In the genomic region with DNA sequence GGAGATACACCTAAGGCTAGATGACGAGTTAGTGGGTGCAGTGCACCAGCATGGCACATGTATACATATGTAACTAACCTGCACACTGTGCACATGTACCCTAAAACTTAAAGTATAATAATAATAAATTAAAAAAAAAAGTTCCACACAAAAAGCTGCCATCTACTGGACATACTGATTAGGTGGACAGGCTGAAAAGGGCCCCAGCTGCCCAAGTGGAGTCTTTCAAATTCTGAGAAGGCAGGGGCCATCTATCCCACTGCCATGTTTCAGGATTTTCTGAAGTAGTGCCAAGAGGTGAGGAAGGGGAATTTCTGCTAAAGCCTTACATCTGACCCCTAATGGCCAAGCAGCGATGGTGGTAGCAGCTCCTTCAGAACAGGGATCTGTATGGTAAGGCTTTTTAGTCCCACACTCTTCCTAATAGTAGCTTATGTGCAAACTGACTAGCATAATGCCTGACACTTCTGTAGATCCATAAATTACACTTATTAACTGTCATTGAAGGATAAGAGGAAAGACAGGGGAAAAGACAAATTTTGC, we compare ENCODE assay signal across 1 cellular context.
TF ChIP-seq lines count a peak whose summit lies in the region.

No MANE protein-coding gene starts in this region.

TF ChIP-seq in HEK293, 187 proteins besides CTCF, POLR2A, EP300 and RAD21 (continued from another document):
- TF ChIP-seq ZNF792 (tag by site-specific recombination; IDR thresholded peaks at IDR 0.05) (no peak), ZNF610 (tag by site-specific recombination; IDR thresholded peaks at IDR 0.05; ENCODE audit: borderline replicate concordance) (no peak), ZNF112 (tag by site-specific recombination; IDR thresholded peaks at IDR 0.05) (no peak)
- TF ChIP-seq, protein P1, sequence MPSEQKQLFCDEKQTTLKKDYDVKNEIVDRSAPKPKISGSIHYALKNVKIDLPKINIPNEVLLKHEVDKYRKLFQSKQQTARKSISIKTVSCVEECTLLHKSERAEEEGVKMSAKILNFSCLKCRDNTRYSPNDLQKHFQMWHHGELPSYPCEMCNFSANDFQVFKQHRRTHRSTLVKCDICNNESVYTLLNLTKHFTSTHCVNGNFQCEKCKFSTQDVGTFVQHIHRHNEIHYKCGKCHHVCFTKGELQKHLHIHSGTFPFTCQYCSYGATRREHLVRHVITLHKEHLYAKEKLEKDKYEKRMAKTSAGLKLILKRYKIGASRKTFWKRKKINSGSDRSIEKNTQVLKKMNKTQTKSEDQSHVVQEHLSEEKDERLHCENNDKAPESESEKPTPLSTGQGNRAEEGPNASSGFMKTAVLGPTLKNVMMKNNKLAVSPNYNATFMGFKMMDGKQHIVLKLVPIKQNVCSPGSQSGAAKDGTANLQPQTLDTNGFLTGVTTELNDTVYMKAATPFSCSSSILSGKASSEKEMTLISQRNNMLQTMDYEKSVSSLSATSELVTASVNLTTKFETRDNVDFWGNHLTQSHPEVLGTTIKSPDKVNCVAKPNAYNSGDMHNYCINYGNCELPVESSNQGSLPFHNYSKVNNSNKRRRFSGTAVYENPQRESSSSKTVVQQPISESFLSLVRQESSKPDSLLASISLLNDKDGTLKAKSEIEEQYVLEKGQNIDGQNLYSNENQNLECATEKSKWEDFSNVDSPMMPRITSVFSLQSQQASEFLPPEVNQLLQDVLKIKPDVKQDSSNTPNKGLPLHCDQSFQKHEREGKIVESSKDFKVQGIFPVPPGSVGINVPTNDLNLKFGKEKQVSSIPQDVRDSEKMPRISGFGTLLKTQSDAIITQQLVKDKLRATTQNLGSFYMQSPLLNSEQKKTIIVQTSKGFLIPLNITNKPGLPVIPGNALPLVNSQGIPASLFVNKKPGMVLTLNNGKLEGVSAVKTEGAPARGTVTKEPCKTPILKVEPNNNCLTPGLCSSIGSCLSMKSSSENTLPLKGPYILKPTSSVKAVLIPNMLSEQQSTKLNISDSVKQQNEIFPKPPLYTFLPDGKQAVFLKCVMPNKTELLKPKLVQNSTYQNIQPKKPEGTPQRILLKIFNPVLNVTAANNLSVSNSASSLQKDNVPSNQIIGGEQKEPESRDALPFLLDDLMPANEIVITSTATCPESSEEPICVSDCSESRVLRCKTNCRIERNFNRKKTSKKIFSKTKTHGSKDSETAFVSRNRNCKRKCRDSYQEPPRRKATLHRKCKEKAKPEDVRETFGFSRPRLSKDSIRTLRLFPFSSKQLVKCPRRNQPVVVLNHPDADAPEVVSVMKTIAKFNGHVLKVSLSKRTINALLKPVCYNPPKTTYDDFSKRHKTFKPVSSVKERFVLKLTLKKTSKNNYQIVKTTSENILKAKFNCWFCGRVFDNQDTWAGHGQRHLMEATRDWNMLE (tag by site-specific recombination; conservative IDR thresholded peaks at IDR 0.05; ENCODE audit: low read depth), result no peak
- TF ChIP-seq, protein P2, sequence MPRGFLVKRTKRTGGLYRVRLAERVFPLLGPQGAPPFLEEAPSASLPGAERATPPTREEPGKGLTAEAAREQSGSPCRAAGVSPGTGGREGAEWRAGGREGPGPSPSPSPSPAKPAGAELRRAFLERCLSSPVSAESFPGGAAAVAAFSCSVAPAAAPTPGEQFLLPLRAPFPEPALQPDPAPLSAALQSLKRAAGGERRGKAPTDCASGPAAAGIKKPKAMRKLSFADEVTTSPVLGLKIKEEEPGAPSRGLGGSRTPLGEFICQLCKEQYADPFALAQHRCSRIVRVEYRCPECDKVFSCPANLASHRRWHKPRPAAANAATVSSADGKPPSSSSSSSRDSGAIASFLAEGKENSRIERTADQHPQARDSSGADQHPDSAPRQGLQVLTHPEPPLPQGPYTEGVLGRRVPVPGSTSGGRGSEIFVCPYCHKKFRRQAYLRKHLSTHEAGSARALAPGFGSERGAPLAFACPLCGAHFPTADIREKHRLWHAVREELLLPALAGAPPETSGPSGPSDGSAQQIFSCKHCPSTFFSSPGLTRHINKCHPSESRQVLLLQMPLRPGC (tag by site-specific recombination; IDR thresholded peaks at IDR 0.05), result no peak
- TF ChIP-seq, protein P3, sequence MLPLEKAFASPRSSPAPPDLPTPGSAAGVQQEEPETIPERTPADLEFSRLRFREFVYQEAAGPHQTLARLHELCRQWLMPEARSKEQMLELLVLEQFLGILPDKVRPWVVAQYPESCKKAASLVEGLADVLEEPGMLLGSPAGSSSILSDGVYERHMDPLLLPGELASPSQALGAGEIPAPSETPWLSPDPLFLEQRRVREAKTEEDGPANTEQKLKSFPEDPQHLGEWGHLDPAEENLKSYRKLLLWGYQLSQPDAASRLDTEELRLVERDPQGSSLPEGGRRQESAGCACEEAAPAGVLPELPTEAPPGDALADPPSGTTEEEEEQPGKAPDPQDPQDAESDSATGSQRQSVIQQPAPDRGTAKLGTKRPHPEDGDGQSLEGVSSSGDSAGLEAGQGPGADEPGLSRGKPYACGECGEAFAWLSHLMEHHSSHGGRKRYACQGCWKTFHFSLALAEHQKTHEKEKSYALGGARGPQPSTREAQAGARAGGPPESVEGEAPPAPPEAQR (tag by site-specific recombination; IDR thresholded peaks at IDR 0.05), result no peak
